In the genomic region with DNA sequence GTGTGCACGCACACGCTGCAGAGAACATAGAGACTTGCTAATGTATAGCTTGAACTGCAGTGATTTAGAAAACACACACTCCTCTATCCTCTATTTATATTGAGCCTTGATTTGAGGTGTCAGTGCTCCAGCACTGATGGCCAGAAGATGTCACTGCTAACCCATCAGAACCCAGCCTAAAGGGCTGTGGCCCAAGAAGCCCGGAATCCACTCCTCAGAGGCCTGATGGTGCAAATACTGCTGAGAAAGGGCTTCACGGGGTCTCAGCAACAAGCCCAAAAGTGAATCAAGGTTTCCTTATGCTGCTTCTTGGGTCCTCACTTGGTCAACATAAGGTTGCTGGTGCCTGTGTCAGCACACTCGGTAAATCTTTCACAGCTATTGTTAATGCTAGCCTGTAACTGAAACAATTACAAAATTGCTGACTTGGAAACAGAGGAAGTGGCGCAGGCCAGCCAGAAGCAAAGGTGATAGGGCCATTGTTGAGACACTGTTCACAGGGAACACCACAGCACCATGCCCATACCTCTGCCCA, we compare ENCODE assay signal across 8 cellular contexts.
A peak's percentile ranks its signal among the peaks of the same experiment; 100 is the strongest.
DNase-seq lines count a peak whose midpoint lies in the region; ATAC-seq and TF ChIP-seq lines count a peak whose summit lies in the region.

No MANE protein-coding gene starts in this region.

- H3K27ac Mint-ChIP-seq in activated naive CD4-positive, alpha-beta T cell treated with anti-CD3 and anti-CD28 coated beads, Interleukin-2, amount 50 U/mL, for 72 hours, result no peak overlapping the region
- no peak overlapping the region for H3K27ac Mint-ChIP-seq in glutamatergic neuron (ENCODE audit: unreplicated experiment)

- peaks cover 0 to 10% of the 10 kb centered on the region in 2 donors for H3K36me3 Mint-ChIP-seq in activated naive CD4-positive, alpha-beta T cell treated with anti-CD3 and anti-CD28 coated beads, Interleukin-2, amount 50 U/mL, for 72 hours
- H3K36me3 Mint-ChIP-seq in glutamatergic neuron (ENCODE audit: unreplicated experiment), result no peaks in the 10 kb centered on the region

- peaks cover 1% of the 10 kb centered on the region for H3K27me3 Mint-ChIP-seq in glutamatergic neuron (ENCODE audit: unreplicated experiment)

- ATAC-seq in HG02763 (IDR thresholded peaks at IDR 0.05; ENCODE audit: unreplicated experiment) (peak; percentile 47), HG02852 (IDR thresholded peaks at IDR 0.05; ENCODE audit: unreplicated experiment) (no peak)
- ATAC-seq in activated naive CD4-positive, alpha-beta T cell treated with anti-CD3 and anti-CD28 coated beads, Interleukin-2, amount 50 U/mL, for 72 hours, result peak; percentile 84 to 85

- H3K4me1 Mint-ChIP-seq in glutamatergic neuron (ENCODE audit: low read depth, unreplicated experiment), result peaks cover 28% of the 10 kb centered on the region

- H3K4me3 Mint-ChIP-seq in glutamatergic neuron (ENCODE audit: unreplicated experiment), result no peak overlapping the region

- TF ChIP-seq CTCF in glutamatergic neuron (IDR thresholded peaks at IDR 0.05; ENCODE audit: partially characterized antibody, unreplicated experiment), result peak; percentile 31

- DNase-seq in D341Med (ENCODE audit: low spot score) (peak; percentile 76), RKO (ENCODE audit: low spot score) (peak; percentile 57), glutamatergic neuron (peak; percentile 63), pons (ENCODE audit: low spot score) (peak; percentile 90), NCI-H774 (lab: John Stamatoyannopoulos, UW) (no peak)
- DNase-seq in activated naive CD4-positive, alpha-beta T cell treated with anti-CD3 and anti-CD28 coated beads, Interleukin-2, amount 50 U/mL, for 72 hours (ENCODE audit: low spot score in 2 of 2), result peak in 1 of 2 donors; percentile 31

- H3K9me3 Mint-ChIP-seq in activated naive CD4-positive, alpha-beta T cell treated with anti-CD3 and anti-CD28 coated beads, Interleukin-2, amount 50 U/mL, for 72 hours, result no peaks in the 10 kb centered on the region
- H3K9me3 Mint-ChIP-seq in glutamatergic neuron (ENCODE audit: unreplicated experiment), result no peaks in the 10 kb centered on the region
